8 cellular contexts compared by ENCODE assay signal in the genomic region with DNA sequence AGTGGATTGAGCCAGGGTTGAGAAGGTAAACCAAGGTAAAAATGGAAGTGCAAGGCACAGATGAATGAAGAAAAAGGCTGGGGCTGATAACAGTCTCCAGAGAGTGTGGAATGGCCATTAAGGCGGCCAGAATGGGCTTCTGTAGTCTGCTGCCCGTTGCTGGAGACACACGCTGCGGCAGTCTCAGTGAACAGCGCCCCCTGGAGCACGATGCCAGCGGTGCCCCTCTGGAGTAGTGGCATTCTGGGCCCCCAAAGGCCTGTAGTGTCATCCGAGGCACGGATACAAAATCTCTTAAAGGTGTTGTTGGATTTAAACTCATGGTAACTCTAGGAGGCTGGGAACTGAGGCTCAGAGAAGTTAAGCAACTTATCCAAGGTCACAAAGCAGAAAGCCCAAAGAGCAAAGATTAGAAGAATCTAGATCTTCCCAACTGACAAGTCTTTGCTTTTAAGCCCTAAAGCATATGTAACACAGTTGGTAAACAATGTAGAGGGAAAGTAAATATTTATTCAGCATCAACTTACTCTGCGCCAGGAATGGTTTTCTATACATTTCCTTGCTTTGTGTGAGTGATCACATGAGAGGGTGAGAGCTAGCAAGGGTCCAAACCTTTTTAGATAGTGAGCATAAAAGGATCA. TPM values are rescaled to one million over a fixed set of nuclear protein-coding genes. Genes with fewer than 3 reads are reported as not detected.
A peak's percentile ranks its signal among the peaks of the same experiment; 100 is the strongest.
DNase-seq lines count a peak whose midpoint lies in the region; ATAC-seq and TF ChIP-seq lines count a peak whose summit lies in the region.

No MANE protein-coding gene starts in this region.

- 29 to 33% methylated on average over 10 of the region's 10 CpGs for WGBS in esophagus squamous epithelium, 2 donors
- WGBS in trophoblast cell (ENCODE audit: extremely low coverage, insufficient coverage, insufficient read length): no CpG with 5 or more reads among the region's 10 CpGs

- no peaks in the 10 kb centered on the region for H3K27me3 Mint-ChIP-seq in activated CD8-positive, alpha-beta memory T cell treated with anti-CD3 and anti-CD28 coated beads, Interleukin-2, amount 10 ng/mL, durations not matched to agents 7 days and 5 days

- peaks cover 2% of the 10 kb centered on the region for H3K9me3 Mint-ChIP-seq in activated CD8-positive, alpha-beta memory T cell treated with anti-CD3 and anti-CD28 coated beads, Interleukin-2, amount 10 ng/mL, durations not matched to agents 7 days and 5 days (ENCODE audit: low read depth)

- no peak overlapping the region for H4K91ac ChIP-seq in trophoblast cell (ENCODE audit: low read depth, low read length)

- H3K14ac ChIP-seq in trophoblast cell (ENCODE audit: low read length): no peak overlapping the region

- ATAC-seq in HG02763 (IDR thresholded peaks at IDR 0.05; ENCODE audit: unreplicated experiment): peak; percentile 65
- peak; percentile 81 for ATAC-seq in activated CD8-positive, alpha-beta memory T cell treated with anti-CD3 and anti-CD28 coated beads, Interleukin-2, amount 10 ng/mL, durations not matched to agents 7 days and 5 days

- H3K4me3 Mint-ChIP-seq in activated CD8-positive, alpha-beta memory T cell treated with anti-CD3 and anti-CD28 coated beads, Interleukin-2, amount 10 ng/mL, durations not matched to agents 7 days and 5 days: no peak overlapping the region

- no peak overlapping the region for H3K9ac ChIP-seq in trophoblast cell (ENCODE audit: low read length)

- CTCF ChIA-PET in activated CD8-positive, alpha-beta memory T cell treated with anti-CD3 and anti-CD28 coated beads, Interleukin-2, amount 10 ng/mL, durations not matched to agents 7 days and 5 days (lab: Charles Lee): interaction anchor here (0.5 to 9.0 kb wide), 5 partner anchors 10 to 691 kb away, joined by 3 to 102 read pairs (median 8); no protein-coding TSS in a partner anchor

- DNase-seq in NCI-H82 (lab: John Stamatoyannopoulos, UW) (peak; percentile 53), NCI-H82 treated with DMSO at 0.1 percent for 48 hours (lab: John Stamatoyannopoulos, UW; ENCODE audit: unreplicated experiment) (no peak), NCI-H345 treated with DMSO at 0.1 percent for 48 hours (lab: John Stamatoyannopoulos, UW; ENCODE audit: unreplicated experiment) (peak; percentile 10), esophagus squamous epithelium (lab: John Stamatoyannopoulos, UW) (no peak), trophoblast cell (peak; percentile 52 to 60), NCI-H2107 (lab: John Stamatoyannopoulos, UW) (no peak)
- peak; percentile 77 for DNase-seq in activated CD8-positive, alpha-beta memory T cell treated with anti-CD3 and anti-CD28 coated beads, Interleukin-2, amount 10 ng/mL, durations not matched to agents 7 days and 5 days

- no peak overlapping the region for H3K18ac ChIP-seq in trophoblast cell (ENCODE audit: low read length)

- TF ChIP-seq POLR2A in esophagus squamous epithelium (IDR thresholded peaks at IDR 0.05): no peak

- no peak overlapping the region for H3K27ac ChIP-seq in esophagus squamous epithelium
- H3K27ac ChIP-seq in trophoblast cell (ENCODE audit: low read depth, low read length): no peak overlapping the region

- H3K4me1 ChIP-seq in esophagus squamous epithelium (no peaks in the 10 kb centered on the region), trophoblast cell (ENCODE audit: control insufficient read depth in 1 of 2, insufficient read depth in 2 of 2, low read length in 2 of 2) (no peaks in the 10 kb centered on the region)

- H3K36me3 ChIP-seq in esophagus squamous epithelium: no peaks in the 10 kb centered on the region
- H3K36me3 ChIP-seq in trophoblast cell (ENCODE audit: control insufficient read depth in 1 of 2, insufficient read depth in 2 of 2, low read length in 2 of 2): no peaks in the 10 kb centered on the region

- no peak overlapping the region for H3K27ac Mint-ChIP-seq in activated CD8-positive, alpha-beta memory T cell treated with anti-CD3 and anti-CD28 coated beads, Interleukin-2, amount 10 ng/mL, durations not matched to agents 7 days and 5 days

- intact Hi-C loops in esophagus squamous epithelium (cut with DNase I): no loop called here

- peaks cover 25% of the 10 kb centered on the region for H3K4me1 Mint-ChIP-seq in activated CD8-positive, alpha-beta memory T cell treated with anti-CD3 and anti-CD28 coated beads, Interleukin-2, amount 10 ng/mL, durations not matched to agents 7 days and 5 days

- H2BK5ac ChIP-seq in trophoblast cell (ENCODE audit: low read depth, low read length, poor library complexity): no peak overlapping the region

- peak in 5 of 6 experiments; percentile 34 to 57 (median 49) for TF ChIP-seq CTCF in esophagus squamous epithelium (IDR thresholded peaks at IDR 0.05)

- no peak overlapping the region for H2BK120ac ChIP-seq in trophoblast cell (ENCODE audit: insufficient read depth, low read length, poor library complexity)

- no peak overlapping the region for H4K8ac ChIP-seq in trophoblast cell (ENCODE audit: low read depth, low read length)

- peaks cover 2% of the 10 kb centered on the region for H3K36me3 Mint-ChIP-seq in activated CD8-positive, alpha-beta memory T cell treated with anti-CD3 and anti-CD28 coated beads, Interleukin-2, amount 10 ng/mL, durations not matched to agents 7 days and 5 days

- H3K27me3 ChIP-seq in esophagus squamous epithelium (peaks cover 0 to 8% (median 0%) of the 10 kb centered on the region in 4 donors), trophoblast cell (ENCODE audit: insufficient read depth, low read length) (no peaks in the 10 kb centered on the region)

- no peak overlapping the region for H3K4ac ChIP-seq in trophoblast cell (ENCODE audit: low read depth, low read length)

- H4K12ac ChIP-seq in trophoblast cell (ENCODE audit: low read depth, low read length): no peak overlapping the region

- H3K79me1 ChIP-seq in trophoblast cell (ENCODE audit: low read length): no peaks in the 10 kb centered on the region

- H3K79me2 ChIP-seq in trophoblast cell (ENCODE audit: control insufficient read depth, insufficient read depth, low read length, poor library complexity): no peaks in the 10 kb centered on the region

- H3K9me3 ChIP-seq in esophagus squamous epithelium (no peaks in the 10 kb centered on the region), trophoblast cell (ENCODE audit: insufficient read depth, low read depth, low read length) (no peaks in the 10 kb centered on the region)

- H2AFZ ChIP-seq in trophoblast cell (ENCODE audit: insufficient read depth, low read length, poor library complexity): no peak overlapping the region

- no peak overlapping the region for H2BK12ac ChIP-seq in trophoblast cell (ENCODE audit: low read length)

- no peak overlapping the region for H3K23ac ChIP-seq in trophoblast cell (ENCODE audit: low read length)

- H3K4me3 ChIP-seq in esophagus squamous epithelium (no peak overlapping the region), trophoblast cell (ENCODE audit: low read depth, low read length) (no peak overlapping the region)

- no peak overlapping the region for H2AK5ac ChIP-seq in trophoblast cell (ENCODE audit: low read length)

- no peak overlapping the region for H3K4me2 ChIP-seq in trophoblast cell (ENCODE audit: low read length)

RNA-seq across cellular contexts. Expression of a gene that starts 18.2 kb away (rescaled TPM):
- not detected for total RNA-seq in activated CD8-positive, alpha-beta memory T cell treated with anti-CD3 and anti-CD28 coated beads, Interleukin-2, amount 10 ng/mL, durations not matched to agents 7 days and 5 days
- total RNA-seq in esophagus squamous epithelium: 1 to 10 TPM in 1 of 4 donors, under 1 TPM in 1, not detected in 2; under 0.01 to 1.3 TPM
- not detected in 2 replicates for polyA plus RNA-seq in trophoblast cell (2013)

RNA-seq across cellular contexts. Expression of a gene that starts 42.2 kb away (rescaled TPM):
- total RNA-seq in activated CD8-positive, alpha-beta memory T cell treated with anti-CD3 and anti-CD28 coated beads, Interleukin-2, amount 10 ng/mL, durations not matched to agents 7 days and 5 days: not detected
- total RNA-seq in esophagus squamous epithelium: 1 to 10 TPM in 1 of 4 donors, under 1 TPM in 1, not detected in 2; 0.47 to 1.9 TPM
- 0.10 TPM in 2 replicates for polyA plus RNA-seq in trophoblast cell (2013)

Comparison
In these comparisons a context has a peak if more than half of its experiments do, and no peak if none do; other contexts are left out.
1. DNase-seq: peak in NCI-H82 (single experiment), NCI-H345 treated with DMSO at 0.1 percent for 48 hours (single experiment), activated CD8-positive, alpha-beta memory T cell treated with anti-CD3 and anti-CD28 coated beads, Interleukin-2, amount 10 ng/mL, durations not matched to agents 7 days and 5 days (single experiment) and trophoblast cell (2 of 2); none in NCI-H82 treated with DMSO at 0.1 percent for 48 hours (single experiment), esophagus squamous epithelium (single experiment) and NCI-H2107 (single experiment).